8 cellular contexts compared by ENCODE assay signal in genomic region chr19:45406165-45406956, GRCh38. TPM values are rescaled to one million over a fixed set of nuclear protein-coding genes. Genes with fewer than 3 reads are reported as not detected.
DNase-seq lines count a peak whose midpoint lies in the region; ATAC-seq and TF ChIP-seq lines count a peak whose summit lies in the region.

Gene POLR1G, plus strand, starts transcription at chr19:45406644. Its CDS starts 53 bp downstream, at chr19:45406697.

- H3K4me3 Mint-ChIP-seq in activated naive CD8-positive, alpha-beta T cell treated with anti-CD3 and anti-CD28 coated beads for 36 hours: peak within 1 kb of the TSS; percentile 99
- H3K4me3 Mint-ChIP-seq in glutamatergic neuron (ENCODE audit: unreplicated experiment) (peak within 1 kb of the TSS; percentile 95), osteocyte (ENCODE audit: unreplicated experiment) (peak within 1 kb of the TSS; percentile 97)

- peak; percentile 70 for ATAC-seq in HG02588 (IDR thresholded peaks at IDR 0.05; ENCODE audit: unreplicated experiment)

- CTCF ChIA-PET in GM10248 (lab: Yijun Ruan, JAX): interaction anchor here (0.6 to 1.0 kb wide), 3 partner anchors 33 to 79 kb away, joined by 3 to 6 read pairs (median 4); no protein-coding TSS in a partner anchor

- peak within 1 kb of the TSS; percentile 60 for H3K4me3 ChIP-seq in thymus (ENCODE audit: low read length)

- H3K27ac ChIP-seq in thymus (ENCODE audit: low read depth): peak within 1 kb of the TSS; percentile 85

- no peaks in the 10 kb centered on the region for H3K9me3 ChIP-seq in thymus (ENCODE audit: control insufficient read depth)

- POLR2A ChIA-PET in GM10248 (lab: Yijun Ruan, JAX): interaction anchor here (0.6 kb wide), 1 partner anchor 42 kb away, joined by 4 read pairs; no protein-coding TSS in a partner anchor

- peak; percentile 90 for DNase-seq in GM10248 (ENCODE audit: extremely low spot score)
- DNase-seq in NCI-H1105 (lab: John Stamatoyannopoulos, UW): peak; percentile 80
- peak; percentile 68 for DNase-seq in SKM-1 treated with dmso at 0.1 percent for 144 hours (lab: John Stamatoyannopoulos, UW; ENCODE audit: unreplicated experiment)
- DNase-seq in activated naive CD8-positive, alpha-beta T cell treated with anti-CD3 and anti-CD28 coated beads for 36 hours: peak; percentile 82
- peak; percentile 79 for DNase-seq in glutamatergic neuron
- peak; percentile 92 for DNase-seq in osteocyte (ENCODE audit: extremely low spot score, unreplicated experiment)

- H3K36me3 Mint-ChIP-seq in activated naive CD8-positive, alpha-beta T cell treated with anti-CD3 and anti-CD28 coated beads for 36 hours: peaks cover 28% of the 10 kb centered on the region
- no peaks in the 10 kb centered on the region for H3K36me3 Mint-ChIP-seq in glutamatergic neuron (ENCODE audit: unreplicated experiment)
- peaks cover 4% of the 10 kb centered on the region for H3K36me3 Mint-ChIP-seq in osteocyte (ENCODE audit: unreplicated experiment)

- peak within 1 kb of the TSS; percentile 93 for H3K27ac Mint-ChIP-seq in activated naive CD8-positive, alpha-beta T cell treated with anti-CD3 and anti-CD28 coated beads for 36 hours
- H3K27ac Mint-ChIP-seq in glutamatergic neuron (ENCODE audit: unreplicated experiment) (peak within 1 kb of the TSS; percentile 99), osteocyte (ENCODE audit: unreplicated experiment) (peak within 1 kb of the TSS; percentile 95)

- WGBS in thymus: under 1% methylated on average over 47 of the region's 47 CpGs

- H3K4me1 Mint-ChIP-seq in activated naive CD8-positive, alpha-beta T cell treated with anti-CD3 and anti-CD28 coated beads for 36 hours: peaks cover 40% of the 10 kb centered on the region
- H3K4me1 Mint-ChIP-seq in glutamatergic neuron (ENCODE audit: low read depth, unreplicated experiment) (peaks cover 10% of the 10 kb centered on the region), osteocyte (ENCODE audit: unreplicated experiment) (peaks cover 51% of the 10 kb centered on the region)

- no peaks in the 10 kb centered on the region for H3K36me3 ChIP-seq in thymus (ENCODE audit: control insufficient read depth, insufficient read depth)

- H3K27me3 Mint-ChIP-seq in activated naive CD8-positive, alpha-beta T cell treated with anti-CD3 and anti-CD28 coated beads for 36 hours: peaks cover 38% of the 10 kb centered on the region
- peaks cover 5% of the 10 kb centered on the region for H3K27me3 Mint-ChIP-seq in glutamatergic neuron (ENCODE audit: unreplicated experiment)
- no peaks in the 10 kb centered on the region for H3K27me3 Mint-ChIP-seq in osteocyte (ENCODE audit: unreplicated experiment)

- H3K9me3 Mint-ChIP-seq in activated naive CD8-positive, alpha-beta T cell treated with anti-CD3 and anti-CD28 coated beads for 36 hours: no peaks in the 10 kb centered on the region
- H3K9me3 Mint-ChIP-seq in glutamatergic neuron (ENCODE audit: unreplicated experiment) (peaks cover 2% of the 10 kb centered on the region), osteocyte (ENCODE audit: unreplicated experiment) (no peaks in the 10 kb centered on the region)

- no peak for TF ChIP-seq CTCF in GM10248 (IDR thresholded peaks at IDR 0.05; ENCODE audit: control extremely low read depth, extremely low read depth, low read depth, missing control alignments)
- peak; percentile 10 for TF ChIP-seq CTCF in glutamatergic neuron (IDR thresholded peaks at IDR 0.05; ENCODE audit: partially characterized antibody, unreplicated experiment)
- TF ChIP-seq CTCF in osteocyte (IDR thresholded peaks at IDR 0.05): no peak

- H3K4me1 ChIP-seq in thymus (ENCODE audit: control insufficient read depth, insufficient read depth, low read length): peaks cover 12% of the 10 kb centered on the region

- peaks cover 30% of the 10 kb centered on the region for H3K27me3 ChIP-seq in thymus (ENCODE audit: control insufficient read depth, insufficient read depth)

RNA-seq across cellular contexts. Expression of gene POLR1G, which starts in this region (rescaled TPM):
- total RNA-seq in activated naive CD8-positive, alpha-beta T cell treated with anti-CD3 and anti-CD28 coated beads for 36 hours: 10 to 100 TPM; 27.0 to 27.1 TPM
- total RNA-seq in glutamatergic neuron (ENCODE audit: unreplicated experiment) (4.3 TPM), osteocyte (7.6 and 9.1 TPM in 2 replicates)
- 1.8 TPM for polyA plus RNA-seq in thymus

Comparison
In these comparisons a context has a peak if more than half of its experiments do, and no peak if none do; other contexts are left out.
1. Peak in every context shown above with its lines: DNase-seq, ATAC-seq, H3K4me3 ChIP-seq and H3K27ac ChIP-seq.